22 cellular contexts compared by ENCODE assay signal in genomic region chr14:44339256-44339655, GRCh38.
"Had no signal": no experiment of that assay in that cellular context is flagged by ENCODE, and none has a peak within 500 bp of the region (broad histone marks: within the 10 kb centered on the region; RNA-seq: fewer than 3 reads in every experiment).

No MANE protein-coding gene starts in this region.

- H3K4me1 ChIP-seq: adrenal gland, body of pancreas, left ventricle myocardium inferior, suprapubic skin, upper lobe of left lung had no signal

- ATAC-seq: activated CD8-positive, alpha-beta T cell treated with anti-CD3 and anti-CD28 coated beads for 36 hours; body of pancreas; right cardiac atrium; stimulated activated naive CD8-positive, alpha-beta T cell treated with anti-CD3 and anti-CD28 coated beads, Interleukin-15, Interleukin-2, amounts not matched to agents 100 U/mL and 50 U/mL, for 24 hours; WTC11 had no signal

- DNase-seq: activated CD4-positive, alpha-beta T cell treated with anti-CD3 and anti-CD28 coated beads for 4 hours; activated CD8-positive, alpha-beta T cell treated with anti-CD3 and anti-CD28 coated beads for 36 hours; activated effector memory CD4-positive, alpha-beta T cell treated with anti-CD3 and anti-CD28 coated beads, Interleukin-2, amount 50 U/mL, for 16 hours; activated T-cell treated with anti-CD3 and anti-CD28 coated beads, Interleukin-2, amount 50 U/mL, for 48 hours; adrenal gland; body of pancreas; cortex of kidney; effector CD8-positive, alpha-beta T cell; left ventricle myocardium inferior; nucleus accumbens; posterior cingulate gyrus; right cardiac atrium; stimulated activated naive CD8-positive, alpha-beta T cell treated with anti-CD3 and anti-CD28 coated beads, Interleukin-15, Interleukin-2, amounts not matched to agents 100 U/mL and 50 U/mL, for 24 hours; T-helper 2 cell; upper lobe of left lung had no signal

- FAIRE-seq: endothelial cell of umbilical vein, keratinocyte, TTC549 had no signal

- H2AFZ ChIP-seq: hepatocyte had no signal

- H3K4me2 ChIP-seq: hepatocyte had no signal

- H3K79me2 ChIP-seq: hepatocyte had no signal

- H3K36me3 ChIP-seq: adrenal gland, left ventricle myocardium inferior, suprapubic skin, upper lobe of left lung had no signal

- H3K27me3 ChIP-seq: adrenal gland, body of pancreas, hepatocyte, suprapubic skin, upper lobe of left lung had no signal

- H3K4me3 ChIP-seq: adrenal gland, body of pancreas, hepatocyte, left ventricle myocardium inferior, skin epidermis, suprapubic skin, upper lobe of left lung had no signal

- H3K27ac ChIP-seq: adrenal gland, body of pancreas, hepatocyte, left ventricle myocardium inferior, skin epidermis, suprapubic skin, upper lobe of left lung had no signal

- H3K9me3 ChIP-seq: adrenal gland, body of pancreas, suprapubic skin, upper lobe of left lung had no signal
